In the genomic region with DNA sequence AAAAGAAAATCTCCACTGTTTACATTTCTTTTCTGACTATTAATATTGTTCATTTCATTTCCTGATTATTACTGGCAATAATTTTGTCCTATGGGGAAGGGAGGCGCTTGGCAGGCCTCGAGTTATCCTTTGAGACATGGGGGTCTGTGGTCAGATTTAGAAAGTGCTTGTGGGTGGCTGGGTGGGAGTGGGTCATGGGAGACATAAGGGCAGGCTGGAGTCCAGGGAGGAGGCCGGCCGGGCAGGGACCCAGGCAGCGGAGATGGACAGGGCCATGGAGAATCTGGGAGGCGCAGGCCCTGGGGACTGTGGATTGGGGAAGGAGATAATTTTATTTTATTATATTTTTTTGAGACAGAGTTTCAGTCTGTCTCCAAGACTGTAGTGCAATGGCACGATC, we compare ENCODE assay signal across 1 cellular context.
TF ChIP-seq lines count a peak whose summit lies in the region.

No MANE protein-coding gene starts in this region.

TF ChIP-seq in IMR-90, 13 proteins besides CTCF, POLR2A, EP300 and RAD21:
- TF ChIP-seq MXI1 (IDR thresholded peaks at IDR 0.05; ENCODE audit: borderline replicate concordance, low read depth, low read length), result no peak
- TF ChIP-seq, protein P1, sequence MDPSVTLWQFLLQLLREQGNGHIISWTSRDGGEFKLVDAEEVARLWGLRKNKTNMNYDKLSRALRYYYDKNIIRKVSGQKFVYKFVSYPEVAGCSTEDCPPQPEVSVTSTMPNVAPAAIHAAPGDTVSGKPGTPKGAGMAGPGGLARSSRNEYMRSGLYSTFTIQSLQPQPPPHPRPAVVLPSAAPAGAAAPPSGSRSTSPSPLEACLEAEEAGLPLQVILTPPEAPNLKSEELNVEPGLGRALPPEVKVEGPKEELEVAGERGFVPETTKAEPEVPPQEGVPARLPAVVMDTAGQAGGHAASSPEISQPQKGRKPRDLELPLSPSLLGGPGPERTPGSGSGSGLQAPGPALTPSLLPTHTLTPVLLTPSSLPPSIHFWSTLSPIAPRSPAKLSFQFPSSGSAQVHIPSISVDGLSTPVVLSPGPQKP (IDR thresholded peaks at IDR 0.05; ENCODE audit: borderline replicate concordance, low read depth, low read length), result no peak
- TF ChIP-seq CHD1 (IDR thresholded peaks at IDR 0.05; ENCODE audit: low read depth, low read length), result no peak
- TF ChIP-seq MAFK (IDR thresholded peaks at IDR 0.05; ENCODE audit: low read depth, low read length), result no peak
- TF ChIP-seq RCOR1 (IDR thresholded peaks at IDR 0.05; ENCODE audit: insufficient replicate concordance, low read length), result no peak
- no peak for TF ChIP-seq SMC3 (IDR thresholded peaks at IDR 0.05; ENCODE audit: low read depth, low read length)
